14 cellular contexts compared by ENCODE assay signal in genomic region chr6:157647261-157647915, GRCh38.
DNase-seq lines count a peak whose midpoint lies in the region; ATAC-seq and TF ChIP-seq lines count a peak whose summit lies in the region.
"Had no signal": no experiment of that assay in that cellular context is flagged by ENCODE, and none has a peak within 500 bp of the region (broad histone marks: within the 10 kb centered on the region; RNA-seq: fewer than 3 reads in every experiment).

No MANE protein-coding gene starts in this region.

- H2BK5ac ChIP-seq in H9 (ENCODE audit: insufficient read length, low read length) = no peak overlapping the region

- H2AK5ac ChIP-seq in H9 (ENCODE audit: insufficient read length, low read length) = no peak overlapping the region

- no peak overlapping the region for H3K4me2 ChIP-seq in H9 (ENCODE audit: insufficient read depth, insufficient read length, low read length)

- no peak overlapping the region for H3K4me3 Mint-ChIP-seq in H9

- no CpG with 5 or more reads among the region's 23 CpGs for WGBS in H9 (ENCODE audit: extremely low coverage, insufficient read length, low lambda C conversion rate)
- 86 to 87% methylated on average over 23 of the region's 23 CpGs for WGBS in body of pancreas, 2 donors

- CTCF ChIA-PET in HEK293T (lab: Yijun Ruan, JAX) = no interaction called here

- H2BK15ac ChIP-seq in H9 (ENCODE audit: low read depth, low read length) = no peak overlapping the region

- TF ChIP-seq CTCF in H9 (conservative IDR thresholded peaks at IDR 0.05) = no peak
- TF ChIP-seq CTCF in body of pancreas (IDR thresholded peaks at IDR 0.05) = no peak

- H3K4me1 Mint-ChIP-seq in H9 = peaks cover 9 to 19% of the 10 kb centered on the region in 2 experiments

- intact Hi-C loops in body of pancreas (cut with DNase I) = no loop called here

- POLR2A ChIA-PET in HEK293T (lab: Yijun Ruan, JAX) = no interaction called here

- H3K18ac ChIP-seq in H9 (ENCODE audit: insufficient read length, low read depth, low read length) = no peak overlapping the region

- no peaks in the 10 kb centered on the region for H3K27me3 Mint-ChIP-seq in H9 (ENCODE audit: low read depth)

- H3K9me3 ChIP-seq in H9 (ENCODE audit: control insufficient read depth, low read depth, low read length) (no peaks in the 10 kb centered on the region), body of pancreas (no peaks in the 10 kb centered on the region)
- H3K9me3 ChIP-seq: adrenal gland, esophagus squamous epithelium had no signal

- H3K27ac Mint-ChIP-seq in H9 = peak overlapping the region in 1 of 3 experiments; percentile 74; a peak in 1 of 7 replicates

- no peak overlapping the region for H3K23ac ChIP-seq in H9 (ENCODE audit: insufficient read length, low read depth, low read length)

- no peak overlapping the region for H3K56ac ChIP-seq in H9 (ENCODE audit: insufficient read length, low read depth, low read length)

- no peaks in the 10 kb centered on the region for H3K79me2 ChIP-seq in H9 (ENCODE audit: insufficient read depth, low read length)

- no peak overlapping the region for H2BK20ac ChIP-seq in H9 (ENCODE audit: low read depth, low read length, poor library complexity, severe bottlenecking)

- H3K27me3 ChIP-seq in H9 (ENCODE audit: insufficient read depth, low read length) = no peaks in the 10 kb centered on the region
- H3K27me3 ChIP-seq in body of pancreas = no peaks in the 10 kb centered on the region
- H3K27me3 ChIP-seq: adrenal gland, esophagus squamous epithelium had no signal

- H3K79me1 ChIP-seq in H9 (ENCODE audit: insufficient read depth, low read depth, low read length, poor library complexity, severe bottlenecking) = no peaks in the 10 kb centered on the region

- no peaks in the 10 kb centered on the region for H3K9me3 Mint-ChIP-seq in H9

- no peak overlapping the region for H3K9ac ChIP-seq in H9 (ENCODE audit: extremely low read depth, insufficient read length, low read length)

- ATAC-seq in body of pancreas (no peak), GM18870 (IDR thresholded peaks at IDR 0.05; ENCODE audit: unreplicated experiment) (no peak)

- no peak overlapping the region for H2BK12ac ChIP-seq in H9 (ENCODE audit: insufficient read length, low read depth, low read length)

- TF ChIP-seq POLR2A in body of pancreas (IDR thresholded peaks at IDR 0.05) = no peak

- no peak overlapping the region for H2BK120ac ChIP-seq in H9 (ENCODE audit: low read depth, low read length, poor library complexity, severe bottlenecking)

- DNase-seq in GDM1 (lab: John Stamatoyannopoulos, UW) = peak; percentile 46
- peak; percentile 88 for DNase-seq in Jurkat, Clone E6-1 (ENCODE audit: low read depth, low spot score)
- peak; percentile 60 for DNase-seq in UCSD-AML1 (lab: John Stamatoyannopoulos, UW; ENCODE audit: unreplicated experiment)
- peak; percentile 29 to 69 for DNase-seq in lung microvascular endothelial cell (ENCODE audit: low read depth in 2 of 2)
- no peak for DNase-seq in H9
- DNase-seq in body of pancreas = no peak
- no peak for DNase-seq in HEK293T (ENCODE audit: extremely low spot score)
- DNase-seq: C1 segment of cervical spinal cord, esophagus squamous epithelium, H7, NCI-H1105 treated with DMSO at 0.1 percent for 48 hours, NCI-H524 treated with DMSO at 0.1 percent for 48 hours had no signal

- H2AFZ ChIP-seq in H9 (ENCODE audit: low read length) = no peak overlapping the region

- no peak overlapping the region for H3K4ac ChIP-seq in H9 (ENCODE audit: low read depth, low read length)

- H3K14ac ChIP-seq in H9 (ENCODE audit: insufficient read depth, low read length) = no peak overlapping the region

- no peak overlapping the region for H4K91ac ChIP-seq in H9 (ENCODE audit: insufficient read length, low read depth, low read length)

- no peaks in the 10 kb centered on the region for H4K20me1 ChIP-seq in H9 (ENCODE audit: control insufficient read depth, insufficient read depth, insufficient read length)

- H3K4me3 ChIP-seq in Jurkat, Clone E6-1 (ENCODE audit: low read length) = no peak overlapping the region
- H3K4me3 ChIP-seq in body of pancreas = no peak overlapping the region
- H3K4me3 ChIP-seq: adrenal gland, esophagus squamous epithelium had no signal

- no peak overlapping the region for H3T11ph ChIP-seq in H9 (ENCODE audit: low read length)

- no peaks in the 10 kb centered on the region for H3K23me2 ChIP-seq in H9 (ENCODE audit: insufficient read length, low read depth, low read length, poor library complexity, severe bottlenecking)

- H3K36me3 Mint-ChIP-seq in H9 (ENCODE audit: insufficient read depth in 1 of 3, low read depth in 3 of 3) = no peaks in the 10 kb centered on the region; a peak in 1 of 7 replicates

- H3K4me1 ChIP-seq in H9 (ENCODE audit: insufficient read depth, low read length) (no peaks in the 10 kb centered on the region), body of pancreas (peaks cover 6% of the 10 kb centered on the region)

- H4K5ac ChIP-seq in H9 (ENCODE audit: insufficient read length, low read depth, low read length) = no peak overlapping the region

- H3K27ac ChIP-seq in H9 (ENCODE audit: insufficient read length, low read depth, low read length) = no peak overlapping the region
- H3K27ac ChIP-seq in body of pancreas = no peak overlapping the region
- H3K27ac ChIP-seq: adrenal gland, esophagus squamous epithelium had no signal

- H3K36me3 ChIP-seq in body of pancreas (replicated peaks in 1 of 2; ENCODE audit: insufficient read depth in 1 of 2, low read depth in 2 of 2) = no peaks in the 10 kb centered on the region
- H3K36me3 ChIP-seq: adrenal gland, esophagus squamous epithelium had no signal

- no peak overlapping the region for H4K8ac ChIP-seq in H9 (replicated peaks; ENCODE audit: insufficient read length, low read depth, low read length)

TF ChIP-seq in HEK293T, 16 proteins besides CTCF, POLR2A, EP300 and RAD21:
- no peak for TF ChIP-seq PKNOX1 (IDR thresholded peaks at IDR 0.05)
- no peak for TF ChIP-seq FOXK2 (IDR thresholded peaks at IDR 0.05)
- TF ChIP-seq SP1 (IDR thresholded peaks at IDR 0.05) = no peak
- TF ChIP-seq HDGF (IDR thresholded peaks at IDR 0.05; ENCODE audit: borderline replicate concordance) = no peak
- no peak for TF ChIP-seq SUZ12 (IDR thresholded peaks at IDR 0.05)
- no peak for TF ChIP-seq FOXA1 (IDR thresholded peaks at IDR 0.05)
- no peak for TF ChIP-seq ZNF384 (IDR thresholded peaks at IDR 0.05)
- TF ChIP-seq L3MBTL2 (conservative IDR thresholded peaks at IDR 0.05) = no peak
- no peak for TF ChIP-seq CTBP1 (IDR thresholded peaks at IDR 0.05; ENCODE audit: borderline replicate concordance)

Comparison
In these comparisons a context has a peak if more than half of its experiments do, and no peak if none do; other contexts are left out.
1. DNase-seq: peak in GDM1 (single experiment), Jurkat, Clone E6-1 (single experiment), UCSD-AML1 (single experiment) and lung microvascular endothelial cell (2 of 2); none in H9 (single experiment), body of pancreas (0 of 4) and HEK293T (single experiment).